15 cellular contexts compared by ENCODE assay signal in genomic region chr6:131060311-131060710, GRCh38. TPM values are rescaled to one million over a fixed set of nuclear protein-coding genes. Genes with fewer than 3 reads are reported as not detected.
DNase-seq lines count a peak whose midpoint lies in the region; ATAC-seq, FAIRE-seq and TF ChIP-seq lines count a peak whose summit lies in the region.
"Had no signal": no experiment of that assay in that cellular context is flagged by ENCODE, and none has a peak within 500 bp of the region (broad histone marks: within the 10 kb centered on the region; RNA-seq: fewer than 3 reads in every experiment).

No MANE protein-coding gene starts in this region.

- no peak for TF ChIP-seq EP300 in upper lobe of left lung (IDR thresholded peaks at IDR 0.05)

- WGBS in mesenchymal stem cell, result 54% methylated on average over 3 of the region's 3 CpGs
- WGBS in upper lobe of left lung, 2 donors, result 65 to 76% methylated on average over 3 of the region's 3 CpGs

- H3K4me2 ChIP-seq in mesenchymal stem cell (ENCODE audit: low read length, poor library complexity, severe bottlenecking), result peak overlapping the region; percentile 49

- H3K14ac ChIP-seq in mesenchymal stem cell (ENCODE audit: low read length in 2 of 2), result no peak overlapping the region

- no peak overlapping the region for H4K91ac ChIP-seq in mesenchymal stem cell (ENCODE audit: low read length)

- H3K23ac ChIP-seq in mesenchymal stem cell (ENCODE audit: low read length in 2 of 2), result no peak overlapping the region

- H3K79me1 ChIP-seq in mesenchymal stem cell (replicated peaks; ENCODE audit: low read length, poor library complexity, severe bottlenecking), result peaks cover 6% of the 10 kb centered on the region

- no peak overlapping the region for H3K18ac ChIP-seq in mesenchymal stem cell (ENCODE audit: low read depth in 1 of 2, low read length in 2 of 2)

- BruUV-seq in A673 (replicated peaks; lab: Mats Ljungman, UMichigan), result no TSS peak

- no peak for TF ChIP-seq CTCF in A673 (conservative IDR thresholded peaks at IDR 0.05; ENCODE audit: low read depth, low read length)
- TF ChIP-seq CTCF in astrocyte of the cerebellum (IDR thresholded peaks at IDR 0.05; ENCODE audit: low read depth, low read length, missing control alignments), result no peak
- TF ChIP-seq CTCF in upper lobe of left lung (IDR thresholded peaks at IDR 0.05), result no peak

- peak overlapping the region; percentile 83 for H2BK5ac ChIP-seq in mesenchymal stem cell (ENCODE audit: low read depth, low read length, poor library complexity, severe bottlenecking)

- H3K9me3 ChIP-seq in A673 (ENCODE audit: low read depth, low read length, poor library complexity, severe bottlenecking), result peaks cover 16% of the 10 kb centered on the region
- H3K9me3 ChIP-seq in mesenchymal stem cell (ENCODE audit: control insufficient read depth, low read length), result peaks cover 8% of the 10 kb centered on the region
- peaks cover 3 to 14% (median 7%) of the 10 kb centered on the region in 4 donors for H3K9me3 ChIP-seq in upper lobe of left lung

- no peak overlapping the region for H2AK5ac ChIP-seq in mesenchymal stem cell (ENCODE audit: low read length, severe bottlenecking)

- H2BK12ac ChIP-seq in mesenchymal stem cell (ENCODE audit: low read length in 2 of 2), result no peak overlapping the region

- H2AFZ ChIP-seq in mesenchymal stem cell (ENCODE audit: low read depth, low read length), result no peak overlapping the region

- H3K4me3 ChIP-seq in A673 (ENCODE audit: low read depth, low read length, poor library complexity, severe bottlenecking) (peak overlapping the region; percentile 93), astrocyte of the cerebellum (ENCODE audit: low read depth, low read length) (no peak overlapping the region), mesenchymal stem cell (ENCODE audit: insufficient read depth in 1 of 2, low read depth in 1 of 2, low read length in 2 of 2) (peak overlapping the region in 1 of 2 experiments; percentile 90), upper lobe of left lung (no peak overlapping the region)

- no peaks in the 10 kb centered on the region for H3K27me3 ChIP-seq in A673 (replicated peaks; ENCODE audit: insufficient read depth, low read depth, low read length, poor library complexity)
- no peaks in the 10 kb centered on the region for H3K27me3 ChIP-seq in mesenchymal stem cell (ENCODE audit: control insufficient read depth in 1 of 2, insufficient read depth in 1 of 2, low read length in 2 of 2)
- H3K27me3 ChIP-seq in upper lobe of left lung, result no peaks in the 10 kb centered on the region

- H3K4ac ChIP-seq in mesenchymal stem cell (ENCODE audit: low read depth in 1 of 2, low read length in 2 of 2), result no peak overlapping the region

- H3K9ac ChIP-seq in mesenchymal stem cell (ENCODE audit: low read length), result peak overlapping the region; percentile 87

- H4K8ac ChIP-seq in mesenchymal stem cell (ENCODE audit: low read length), result no peak overlapping the region

- intact Hi-C loops in A673 (cut with micrococcal nuclease; ENCODE audit: unreplicated experiment), result loop anchor here (5.0 kb wide), 3 partner anchors 57 to 173 kb away; no protein-coding TSS in a partner anchor

- peaks cover 16% of the 10 kb centered on the region for H3K4me1 ChIP-seq in A673 (ENCODE audit: insufficient read depth, low read length, poor library complexity, severe bottlenecking)
- H3K4me1 ChIP-seq in mesenchymal stem cell (ENCODE audit: control insufficient read depth, insufficient read depth, low read depth, low read length), result peaks cover 2% of the 10 kb centered on the region
- peaks cover 5 to 22% (median 10%) of the 10 kb centered on the region in 4 donors for H3K4me1 ChIP-seq in upper lobe of left lung

- H2BK15ac ChIP-seq in mesenchymal stem cell (ENCODE audit: low read depth, poor library complexity, severe bottlenecking), result no peak overlapping the region

- FAIRE-seq in GM18507 (lab: Jason Lieb, UNC), result peak; percentile 66
- FAIRE-seq: HTR-8/SVneo had no signal

- H3K27ac ChIP-seq in A673 (ENCODE audit: low read depth, low read length, poor library complexity, severe bottlenecking) (no peak overlapping the region), mesenchymal stem cell (ENCODE audit: low read length, poor library complexity, severe bottlenecking) (peak overlapping the region; percentile 86), upper lobe of left lung (no peak overlapping the region)

- ATAC-seq in GM21619 (IDR thresholded peaks at IDR 0.05; ENCODE audit: unreplicated experiment) (no peak), upper lobe of left lung (ENCODE audit: low FRiP score in 2 of 2) (no peak)
- ATAC-seq: activated naive CD4-positive, alpha-beta T cell treated with anti-CD3 and anti-CD28 coated beads, Interleukin-2, amount 50 U/mL, for 72 hours had no signal

- CTCF ChIA-PET in A673 (lab: Charles Lee), result no interaction called here

- TF ChIP-seq POLR2A in upper lobe of left lung (IDR thresholded peaks at IDR 0.05), result no peak

- DNase-seq in A673 (ENCODE audit: low spot score) (no peak), GM18507 (ENCODE audit: extremely low spot score, insufficient read length, low read depth) (no peak), astrocyte of the cerebellum (ENCODE audit: low read depth) (peak; percentile 24), mesenchymal stem cell (peak; percentile 18), NCI-H510A treated with DMSO at 0.1 percent for 48 hours (lab: John Stamatoyannopoulos, UW) (no peak), upper lobe of left lung (no peak)
- no peak for DNase-seq in activated effector memory CD4-positive, alpha-beta T cell treated with Interleukin-2 at 50 U/mL for 16 hours
- DNase-seq: activated CD4-positive, alpha-beta T cell treated with anti-CD3 and anti-CD28 coated beads for 1 hour; immature natural killer cell; NCI-H2029; occipital lobe; RPMI8226 had no signal

- POLR2A ChIA-PET in A673 (lab: Charles Lee; ENCODE audit: low non-redundant PET), result no interaction called here

- H3K36me3 ChIP-seq in A673 (ENCODE audit: insufficient read depth, low read length, poor library complexity, severe bottlenecking), result peaks cover 8% of the 10 kb centered on the region
- H3K36me3 ChIP-seq in mesenchymal stem cell (ENCODE audit: control insufficient read depth in 1 of 2, insufficient read depth in 2 of 2, low read depth in 1 of 2, low read length in 2 of 2), result no peaks in the 10 kb centered on the region
- no peaks in the 10 kb centered on the region for H3K36me3 ChIP-seq in upper lobe of left lung

- in situ Hi-C loops in astrocyte of the cerebellum (cut with HindIII; ENCODE audit: low sequenced_read_pairs), result no loop called here

- H2BK120ac ChIP-seq in mesenchymal stem cell (ENCODE audit: low read depth, low read length), result no peak overlapping the region

RNA-seq across cellular contexts. Expression of gene EPB41L2, which starts 2.7 kb away (rescaled TPM):
- 181 and 232 TPM in 2 replicates for total RNA-seq in A673 (2021)
- polyA plus RNA-seq in mesenchymal stem cell (2013, experiment 1 of 2), result 50.3 TPM
- 49.4 TPM for polyA plus RNA-seq in mesenchymal stem cell (2013, experiment 2 of 2)
- total RNA-seq in upper lobe of left lung, result 100 to 1,000 TPM in 3 of 6 donors, 10 to 100 TPM in 3; 68.7 to 201 (median 98.2) TPM

Comparison
In these comparisons a context has a peak if more than half of its experiments do, and no peak if none do; other contexts are left out.
1. DNase-seq: peak in astrocyte of the cerebellum (single experiment) and mesenchymal stem cell (single experiment); none in A673 (single experiment), GM18507 (single experiment), activated effector memory CD4-positive, alpha-beta T cell treated with Interleukin-2 at 50 U/mL for 16 hours (single experiment), NCI-H510A treated with DMSO at 0.1 percent for 48 hours (single experiment) and upper lobe of left lung (0 of 2).